In genomic region chr17:39688945-39689344, GRCh38 we compare ENCODE assay signal across 10 cellular contexts. TPM values are rescaled to one million over a fixed set of nuclear protein-coding genes. Genes with fewer than 3 reads are reported as not detected.
DNase-seq lines count a peak whose midpoint lies in the region; ATAC-seq and TF ChIP-seq lines count a peak whose summit lies in the region.
"Had no signal": no experiment of that assay in that cellular context is flagged by ENCODE, and none has a peak within 500 bp of the region (broad histone marks: within the 10 kb centered on the region; RNA-seq: fewer than 3 reads in every experiment).

No MANE protein-coding gene starts in this region.

- no peak for DNase-seq in CD4-positive, CD25-positive, alpha-beta regulatory T cell
- no peak for DNase-seq in LNCaP clone FGC (ENCODE audit: low read depth)
- DNase-seq in coronary artery (ENCODE audit: low spot score), result no peak
- no peak for DNase-seq in naive B cell
- no peak for DNase-seq in medulla oblongata (ENCODE audit: extremely low spot score)
- DNase-seq: adrenal gland, substantia nigra had no signal

- H3K9me3 ChIP-seq in CD4-positive, CD25-positive, alpha-beta regulatory T cell (ENCODE audit: control insufficient read depth in 2 of 2, low read length in 2 of 2), result no peaks in the 10 kb centered on the region
- H3K9me3 ChIP-seq: adrenal gland had no signal

- H3K4me1 Mint-ChIP-seq in CD4-positive, CD25-positive, alpha-beta regulatory T cell, result peaks cover 9 to 31% (median 21%) of the 10 kb centered on the region in 4 donors
- peaks cover 24 to 29% (median 26%) of the 10 kb centered on the region in 3 donors for H3K4me1 Mint-ChIP-seq in naive B cell

- H3K27me3 Mint-ChIP-seq in CD4-positive, CD25-positive, alpha-beta regulatory T cell, result no peaks in the 10 kb centered on the region
- H3K27me3 Mint-ChIP-seq in naive B cell, result no peaks in the 10 kb centered on the region

- peak overlapping the region; percentile 93 for H3K4me3 ChIP-seq in CD4-positive, CD25-positive, alpha-beta regulatory T cell (ENCODE audit: low read depth, low read length)
- H3K4me3 ChIP-seq in LNCaP clone FGC (ENCODE audit: low read depth, low read length) (peak overlapping the region; percentile 81), coronary artery (peak overlapping the region; percentile 90)

- peaks cover 12% of the 10 kb centered on the region for H3K36me3 Mint-ChIP-seq in CD4-positive, CD25-positive, alpha-beta regulatory T cell
- peaks cover 5 to 20% of the 10 kb centered on the region in 2 donors for H3K36me3 Mint-ChIP-seq in naive B cell

- H3K9me3 Mint-ChIP-seq in CD4-positive, CD25-positive, alpha-beta regulatory T cell, result peaks cover 0 to 4% (median 0%) of the 10 kb centered on the region in 7 donors
- peaks cover 0 to 6% (median 0%) of the 10 kb centered on the region in 7 donors for H3K9me3 Mint-ChIP-seq in naive B cell

- H3K4me1 ChIP-seq in CD4-positive, CD25-positive, alpha-beta regulatory T cell (ENCODE audit: control insufficient read depth, insufficient read depth, low read length, poor library complexity, severe bottlenecking), result peaks cover 21% of the 10 kb centered on the region

- H3K36me3 ChIP-seq in CD4-positive, CD25-positive, alpha-beta regulatory T cell (ENCODE audit: control insufficient read depth, insufficient read depth, low read length), result peaks cover 8% of the 10 kb centered on the region
- H3K36me3 ChIP-seq: adrenal gland had no signal

- peak overlapping the region in 2 of 3 donors; percentile 36 to 98 for H3K27ac Mint-ChIP-seq in CD4-positive, CD25-positive, alpha-beta regulatory T cell
- H3K27ac Mint-ChIP-seq in naive B cell, result peak overlapping the region in 1 of 6 donors; percentile 97

- TF ChIP-seq CTCF in LNCaP clone FGC (IDR thresholded peaks at IDR 0.05; ENCODE audit: control insufficient read depth, extremely low read depth, insufficient read depth) (peak; percentile 31), coronary artery (IDR thresholded peaks at IDR 0.05) (no peak)

- no peak overlapping the region for H3K27ac ChIP-seq in CD4-positive, CD25-positive, alpha-beta regulatory T cell (ENCODE audit: insufficient read depth, low read length, poor library complexity, severe bottlenecking)
- H3K27ac ChIP-seq in coronary artery, result no peak overlapping the region

- peak overlapping the region; percentile 72 to 98 (median 97) for H3K4me3 Mint-ChIP-seq in CD4-positive, CD25-positive, alpha-beta regulatory T cell
- peak overlapping the region; percentile 97 to 99 (median 98) for H3K4me3 Mint-ChIP-seq in naive B cell

- no peaks in the 10 kb centered on the region for H3K27me3 ChIP-seq in CD4-positive, CD25-positive, alpha-beta regulatory T cell (ENCODE audit: control insufficient read depth, insufficient read depth, low read length)
- H3K27me3 ChIP-seq: adrenal gland had no signal

- no peak for ATAC-seq in CD4-positive, CD25-positive, alpha-beta regulatory T cell (ENCODE audit: low read depth in 2 of 2)
- ATAC-seq in naive B cell (ENCODE audit: low read depth in 2 of 2) (no peak), GM21515 (IDR thresholded peaks at IDR 0.05; ENCODE audit: unreplicated experiment) (no peak), HG03432 (IDR thresholded peaks at IDR 0.05; ENCODE audit: unreplicated experiment) (no peak), HG03135 (IDR thresholded peaks at IDR 0.05; ENCODE audit: unreplicated experiment) (no peak)

RNA-seq across cellular contexts. Expression of gene PGAP3, which starts 1.1 kb away (rescaled TPM):
- total RNA-seq in CD4-positive, CD25-positive, alpha-beta regulatory T cell, result 28.0 TPM
- polyA plus RNA-seq in CD4-positive, CD25-positive, alpha-beta regulatory T cell, result 10 to 100 TPM; 15.2 to 23.3 (median 17.5) TPM
- 10 to 100 TPM in 2 of 6 donors, 1 to 10 TPM in 4; 7.2 to 18.2 (median 9.1) TPM for polyA plus RNA-seq in naive B cell (ENCODE audit: low read depth in 6 of 6)

RNA-seq across cellular contexts. Expression of gene ERBB2, which starts 10.9 kb away (rescaled TPM):
- 5.5 TPM for total RNA-seq in CD4-positive, CD25-positive, alpha-beta regulatory T cell
- polyA plus RNA-seq in CD4-positive, CD25-positive, alpha-beta regulatory T cell, result under 1 TPM; 0.36 to 0.80 (median 0.57) TPM
- polyA plus RNA-seq in naive B cell (ENCODE audit: low read depth in 6 of 6), result 1 to 10 TPM in 3 of 6 donors, under 1 TPM in 3; 0.20 to 3.0 (median 1.1) TPM

RNA-seq across cellular contexts. Expression of gene PNMT, which starts 20.7 kb away (rescaled TPM):
- total RNA-seq in CD4-positive, CD25-positive, alpha-beta regulatory T cell, result 1.2 TPM
- not detected for polyA plus RNA-seq in CD4-positive, CD25-positive, alpha-beta regulatory T cell
- polyA plus RNA-seq in naive B cell (ENCODE audit: low read depth in 6 of 6), result not detected

RNA-seq across cellular contexts. Expression of gene TCAP, which starts 23.8 kb away (rescaled TPM):
- 3.4 TPM for total RNA-seq in CD4-positive, CD25-positive, alpha-beta regulatory T cell
- under 1 TPM in 1 of 4 donors, not detected in 3; 0.07 TPM for polyA plus RNA-seq in CD4-positive, CD25-positive, alpha-beta regulatory T cell
- polyA plus RNA-seq in naive B cell (ENCODE audit: low read depth in 6 of 6), result under 1 TPM in 3 of 6 donors, not detected in 3; 0.12 to 0.25 (median 0.24) TPM

RNA-seq across cellular contexts. Expression of gene MIEN1, which starts 41.4 kb away (rescaled TPM):
- 44.1 TPM for total RNA-seq in CD4-positive, CD25-positive, alpha-beta regulatory T cell
- 100 to 1,000 TPM in 3 of 4 donors, 10 to 100 TPM in 1; 93.5 to 158 (median 127) TPM for polyA plus RNA-seq in CD4-positive, CD25-positive, alpha-beta regulatory T cell
- polyA plus RNA-seq in naive B cell (ENCODE audit: low read depth in 6 of 6), result 100 to 1,000 TPM in 5 of 6 donors, 10 to 100 TPM in 1; 99.3 to 135 (median 123) TPM
